ENCODE assay signal across 23 cellular contexts in the genomic region with DNA sequence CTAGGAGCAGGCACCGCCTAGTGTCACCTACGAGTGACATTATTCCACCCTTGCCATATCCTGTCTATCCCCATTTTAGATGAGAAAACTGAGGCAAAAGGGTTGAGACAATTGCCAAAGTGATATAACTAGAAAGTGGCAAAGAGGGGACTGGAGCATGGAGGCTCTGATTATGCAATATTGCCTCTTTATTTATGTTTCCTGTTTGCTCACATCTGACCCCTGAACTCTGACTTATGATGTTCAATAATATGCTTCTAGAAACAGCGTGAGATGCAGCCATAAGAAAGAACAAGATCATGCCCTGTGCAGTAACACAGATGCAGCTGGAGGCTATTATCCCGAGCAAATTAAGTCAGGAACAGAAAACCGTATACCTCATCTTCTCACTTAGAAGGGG. TPM values are rescaled to one million over a fixed set of nuclear protein-coding genes. Genes with fewer than 3 reads are reported as not detected.
A peak's percentile ranks its signal among the peaks of the same experiment; 100 is the strongest.
DNase-seq lines count a peak whose midpoint lies in the region; ATAC-seq and TF ChIP-seq lines count a peak whose summit lies in the region.
"Had no signal": no experiment of that assay in that cellular context is flagged by ENCODE, and none has a peak within 500 bp of the region (broad histone marks: within the 10 kb centered on the region; RNA-seq: fewer than 3 reads in every experiment).

No MANE protein-coding gene starts in this region.

- H3K9me1 ChIP-seq in IMR-90 (ENCODE audit: insufficient read depth, low read length) = peaks cover 4% of the 10 kb centered on the region

- no peaks in the 10 kb centered on the region for H4K20me1 ChIP-seq in IMR-90 (ENCODE audit: insufficient read depth, low read length)

- POLR2A ChIA-PET in IMR-90 (lab: Charles Lee; ENCODE audit: unreplicated experiment) = no interaction called here

- no TSS peak for BruUV-seq in IMR-90 (replicated peaks; lab: Mats Ljungman, UMichigan)

- DNase-seq in IMR-90 (no peak), MV-4-11 (lab: John Stamatoyannopoulos, UW) (peak; percentile 23), NCI-H69 (lab: John Stamatoyannopoulos, UW) (peak; percentile 70)
- DNase-seq: AML-193; CD4-positive, alpha-beta memory T cell; DMS153; DMS79; GDM1; GOT3; H7; HFFc6; KG1 had no signal

- no peak overlapping the region for H4K91ac ChIP-seq in IMR-90 (ENCODE audit: insufficient read depth, low read depth, low read length)

- H2BK15ac ChIP-seq in IMR-90 (ENCODE audit: low read depth, low read length) = no peak overlapping the region

- H3K56ac ChIP-seq in IMR-90 (ENCODE audit: extremely low read depth, insufficient read depth, low read length) = no peak overlapping the region

- no peak overlapping the region for H3K9ac ChIP-seq in IMR-90 (ENCODE audit: low read depth, low read length)

- no CpG with 5 or more reads among the region's 5 CpGs for WGBS in IMR-90 (ENCODE audit: extremely low coverage in 2 of 2, insufficient read length in 1 of 2), 2 experiments

- no peak overlapping the region for H3K4ac ChIP-seq in IMR-90 (ENCODE audit: low read depth, low read length)

- no peaks in the 10 kb centered on the region for H3K36me3 ChIP-seq in IMR-90 (ENCODE audit: control insufficient read depth, insufficient read depth, low read length)

- no peaks in the 10 kb centered on the region for H3K9me3 ChIP-seq in IMR-90 (ENCODE audit: control insufficient read depth, insufficient read depth, low read length)
- H3K9me3 ChIP-seq: A549 had no signal

- no peak overlapping the region for H2BK20ac ChIP-seq in IMR-90 (ENCODE audit: low read depth, low read length)

- H3K4me3 ChIP-seq in IMR-90 (ENCODE audit: insufficient read depth, low read depth, low read length) = no peak overlapping the region
- H3K4me3 ChIP-seq: A549 had no signal

- intact Hi-C loops in IMR-90 (cut with micrococcal nuclease) = no loop called here

- ATAC-seq in IMR-90 (ENCODE audit: low read depth) = no peak
- no peak for ATAC-seq in GM21381 (IDR thresholded peaks at IDR 0.05; ENCODE audit: unreplicated experiment)
- no peak for ATAC-seq in HG03442 (IDR thresholded peaks at IDR 0.05; ENCODE audit: unreplicated experiment)
- no peak for ATAC-seq in HG03135 (IDR thresholded peaks at IDR 0.05; ENCODE audit: unreplicated experiment)
- ATAC-seq: A549, HCT116 had no signal

- TF ChIP-seq RAD21 in IMR-90 (IDR thresholded peaks at IDR 0.05; ENCODE audit: low read length) = no peak

- no peak overlapping the region for H3K27ac ChIP-seq in IMR-90 (ENCODE audit: insufficient read depth, low read length)
- H3K27ac ChIP-seq: HL-60 had no signal

- H2BK5ac ChIP-seq in IMR-90 (ENCODE audit: low read depth, low read length, poor library complexity, severe bottlenecking) = no peak overlapping the region

- TF ChIP-seq CTCF in IMR-90 (conservative IDR thresholded peaks at IDR 0.05; ENCODE audit: low read depth, low read length) = no peak

- no peak overlapping the region for H4K5ac ChIP-seq in IMR-90 (ENCODE audit: low read depth, low read length)

- no peak overlapping the region for H3K23ac ChIP-seq in IMR-90 (ENCODE audit: low read depth, low read length)

- H4K8ac ChIP-seq in IMR-90 (ENCODE audit: low read depth in 2 of 2, low read length in 2 of 2) = no peak overlapping the region

- H2AK9ac ChIP-seq in IMR-90 (replicated peaks; ENCODE audit: low read depth, low read length, poor library complexity) = no peak overlapping the region

- no peak overlapping the region for H2AFZ ChIP-seq in IMR-90 (replicated peaks; ENCODE audit: low read length, poor library complexity)

- no peak for TF ChIP-seq POLR2A in IMR-90 (IDR thresholded peaks at IDR 0.05; ENCODE audit: low read depth, low read length)

- H3K4me2 ChIP-seq in IMR-90 (ENCODE audit: low read depth, low read length) = no peak overlapping the region
- H3K4me2 ChIP-seq: A549 had no signal

- H3K79me1 ChIP-seq in IMR-90 (ENCODE audit: low read depth in 1 of 2, low read length in 2 of 2) = no peaks in the 10 kb centered on the region

- H2BK120ac ChIP-seq in IMR-90 (ENCODE audit: low read depth, low read length) = no peak overlapping the region

- dilution Hi-C loops in IMR-90 (cut with HindIII; ENCODE audit: low sequenced_read_pairs, unreplicated experiment) = no loop called here

- CTCF ChIA-PET in IMR-90 (lab: Yijun Ruan, JAX) = no interaction called here

- in situ Hi-C loops in IMR-90 (cut with MboI; ENCODE audit: low sequenced_read_pairs) = no loop called here

- H3K14ac ChIP-seq in IMR-90 (replicated peaks; ENCODE audit: low read depth, low read length) = no peak overlapping the region

- no peaks in the 10 kb centered on the region; the same call in 1 of the 2 replicates for H3K27me3 ChIP-seq in IMR-90 (ENCODE audit: control insufficient read depth, insufficient read depth, low read length)

- H2AK5ac ChIP-seq in IMR-90 (ENCODE audit: low read depth, low read length) = no peak overlapping the region

- H3K4me1 ChIP-seq in IMR-90 (ENCODE audit: control insufficient read depth, insufficient read depth, low read length) = peaks cover 16% of the 10 kb centered on the region

- H3K18ac ChIP-seq in IMR-90 (ENCODE audit: low read depth, low read length) = no peak overlapping the region

TF ChIP-seq in IMR-90, 13 proteins besides CTCF, POLR2A, EP300 and RAD21:
- TF ChIP-seq CEBPB (IDR thresholded peaks at IDR 0.05; ENCODE audit: low read depth, low read length) (peak; percentile 29; the same call in 1 of the 2 replicates), MAFK (IDR thresholded peaks at IDR 0.05; ENCODE audit: low read depth, low read length) (no peak)

RNA-seq across cellular contexts. Expression of gene ELF5, which starts 7.7 kb away (rescaled TPM):
- total RNA-seq in IMR-90 (2012; rRNA removed) = not detected in 2 replicates
- polyA plus RNA-seq in IMR-90 (2012; rRNA removed) = not detected in 2 replicates
- polyA plus RNA-seq in IMR-90 (2012; cell fraction: cytosol; rRNA removed) = not detected in 2 replicates
- not detected in 2 replicates for polyA plus RNA-seq in IMR-90 (2012; cell fraction: nucleus; rRNA removed; ENCODE audit: low replicate concordance)
- total RNA-seq: CD4-positive, alpha-beta memory T cell; Daoy; H7; HFFc6; HT1080 had no signal
- polyA plus RNA-seq: BJ; CD14-positive monocyte; CD4-positive, alpha-beta memory T cell; IgD-negative memory B cell had no signal
